19 cellular contexts compared by ENCODE assay signal in genomic region chr3:172068977-172069376, GRCh38. TPM values are rescaled to one million over a fixed set of nuclear protein-coding genes. Genes with fewer than 3 reads are reported as not detected.
DNase-seq lines count a peak whose midpoint lies in the region; ATAC-seq and TF ChIP-seq lines count a peak whose summit lies in the region.
"Had no signal": no experiment of that assay in that cellular context is flagged by ENCODE, and none has a peak within 500 bp of the region (broad histone marks: within the 10 kb centered on the region; RNA-seq: fewer than 3 reads in every experiment).

No MANE protein-coding gene starts in this region.

- TF ChIP-seq POLR2A in thyroid gland (IDR thresholded peaks at IDR 0.05) (no peak), esophagus muscularis mucosa (IDR thresholded peaks at IDR 0.05; ENCODE audit: low read depth) (no peak)

- TF ChIP-seq CTCF in cardiac muscle cell (IDR thresholded peaks at IDR 0.05; ENCODE audit: low read depth, low read length) (no peak), nephron progenitor cell (IDR thresholded peaks at IDR 0.05) (no peak), thyroid gland (IDR thresholded peaks at IDR 0.05) (no peak), esophagus muscularis mucosa (IDR thresholded peaks at IDR 0.05) (no peak)

- peaks cover 83 to 94% of the 10 kb centered on the region in 2 donors for H3K4me1 Mint-ChIP-seq in immature natural killer cell
- peaks cover 67% of the 10 kb centered on the region for H3K4me1 Mint-ChIP-seq in nephron progenitor cell

- H3K27ac Mint-ChIP-seq in immature natural killer cell (peak overlapping the region in 5 of 6 donors; percentile 35 to 78 (median 75)), nephron progenitor cell (peak overlapping the region; percentile 91)

- intact Hi-C loops in right cardiac atrium (cut with DNase I) (no loop called here), thyroid gland (cut with DNase I) (no loop called here), esophagus muscularis mucosa (cut with DNase I) (loop anchor here (10.0 kb wide), 1 partner anchor 254 kb away; the partner anchor contains the start of gene PLD1)

- H3K4me1 ChIP-seq in cardiac muscle cell (ENCODE audit: low read depth) = peaks cover 39% of the 10 kb centered on the region
- H3K4me1 ChIP-seq in right cardiac atrium (ENCODE audit: control insufficient read depth, insufficient read depth, low read length) = peaks cover 23% of the 10 kb centered on the region
- peaks cover 54 to 73% of the 10 kb centered on the region in 2 donors for H3K4me1 ChIP-seq in thyroid gland
- H3K4me1 ChIP-seq in esophagus muscularis mucosa = peaks cover 67 to 92% (median 80%) of the 10 kb centered on the region in 4 donors

- H3K27ac ChIP-seq in cardiac muscle cell (peak overlapping the region; percentile 27), right cardiac atrium (ENCODE audit: low read length) (no peak overlapping the region), thyroid gland (peak overlapping the region in 2 of 3 donors; percentile 37 to 64), esophagus muscularis mucosa (replicated peaks in 1 of 4) (no peak overlapping the region)

- H3K9me3 Mint-ChIP-seq in immature natural killer cell (no peaks in the 10 kb centered on the region), nephron progenitor cell (peaks cover 1% of the 10 kb centered on the region)

- no peak overlapping the region for H3K4me3 ChIP-seq in cardiac muscle cell
- H3K4me3 ChIP-seq in right cardiac atrium (ENCODE audit: low read length) = no peak overlapping the region
- no peak overlapping the region for H3K4me3 ChIP-seq in thyroid gland (replicated peaks in 1 of 3)
- no peak overlapping the region for H3K4me3 ChIP-seq in esophagus muscularis mucosa

- no peak for ATAC-seq in right cardiac atrium

- no peaks in the 10 kb centered on the region for H3K27me3 ChIP-seq in cardiac muscle cell
- no peaks in the 10 kb centered on the region for H3K27me3 ChIP-seq in right cardiac atrium (ENCODE audit: control insufficient read depth, insufficient read depth)
- no peaks in the 10 kb centered on the region for H3K27me3 ChIP-seq in thyroid gland
- H3K27me3 ChIP-seq in esophagus muscularis mucosa = no peaks in the 10 kb centered on the region

- H3K27me3 Mint-ChIP-seq in immature natural killer cell (ENCODE audit: low read depth in 3 of 3) (peaks cover 0 to 2% (median 0%) of the 10 kb centered on the region in 3 donors), nephron progenitor cell (ENCODE audit: low read depth, poor library complexity) (no peaks in the 10 kb centered on the region)

- peaks cover 0 to 7% (median 4%) of the 10 kb centered on the region in 3 donors for H3K36me3 Mint-ChIP-seq in immature natural killer cell
- peaks cover 25% of the 10 kb centered on the region for H3K36me3 Mint-ChIP-seq in nephron progenitor cell (ENCODE audit: low read depth)

- 56% methylated on average over 4 of the region's 4 CpGs for WGBS in right cardiac atrium
- 32 to 41% methylated on average over 4 of the region's 4 CpGs for WGBS in thyroid gland, 2 donors
- 64% methylated on average over 4 of the region's 4 CpGs for WGBS in esophagus muscularis mucosa

- H3K9me3 ChIP-seq in cardiac muscle cell (ENCODE audit: low read depth) (no peaks in the 10 kb centered on the region), right cardiac atrium (ENCODE audit: control insufficient read depth, low read length) (no peaks in the 10 kb centered on the region), thyroid gland (no peaks in the 10 kb centered on the region), esophagus muscularis mucosa (no peaks in the 10 kb centered on the region)

- H3K4me3 Mint-ChIP-seq in immature natural killer cell (no peak overlapping the region), nephron progenitor cell (peak overlapping the region; percentile 15)

- no peak for TF ChIP-seq EP300 in esophagus muscularis mucosa (IDR thresholded peaks at IDR 0.05)

- DNase-seq in cardiac muscle cell (ENCODE audit: low read depth in 1 of 2, low spot score in 1 of 2) (no peak), right cardiac atrium (no peak), immature natural killer cell (no peak), nephron progenitor cell (no peak), thyroid gland (peak; percentile 33 to 37), retina (no peak), SHP77 (lab: John Stamatoyannopoulos, UW) (no peak), esophagus muscularis mucosa (ENCODE audit: extremely low spot score) (no peak)
- DNase-seq: 8988T, C1 segment of cervical spinal cord, COR-L47, DMS53, HCEC 1CT, KBM-7, NCI-H1092 treated with DMSO at 0.1 percent for 48 hours, NCI-H187, NCI-H446, NCI-H748 treated with DMSO at 0.1 percent for 48 hours, SIG-M5 had no signal

- H3K36me3 ChIP-seq in cardiac muscle cell = no peaks in the 10 kb centered on the region
- H3K36me3 ChIP-seq in thyroid gland = no peaks in the 10 kb centered on the region
- H3K36me3 ChIP-seq in esophagus muscularis mucosa = no peaks in the 10 kb centered on the region

RNA-seq across cellular contexts. Expression of gene FNDC3B, which starts 29.6 kb away (rescaled TPM):
- total RNA-seq in cardiac muscle cell (56.8 and 62.3 TPM in 2 replicates), right cardiac atrium (100 to 1,000 TPM in 1 of 4 donors, 10 to 100 TPM in 3; 82.9 to 117 (median 84.9) TPM), thyroid gland (100 to 1,000 TPM; 118 to 172 (median 146) TPM), esophagus muscularis mucosa (10 to 100 TPM; 59.8 to 72.6 (median 65.6) TPM)
- polyA plus RNA-seq in cardiac muscle cell (52.2 and 55.2 TPM in 2 replicates), right cardiac atrium (15.8 TPM), immature natural killer cell (10 to 100 TPM; 19.7 to 46.1 (median 24.4) TPM)

Comparison
In these comparisons a context has a peak if more than half of its experiments do, and no peak if none do; other contexts are left out.
1. H3K27ac ChIP-seq: peak in cardiac muscle cell (single experiment) and thyroid gland (2 of 3); none in right cardiac atrium (single experiment) and esophagus muscularis mucosa (0 of 4).
2. DNase-seq: peak in thyroid gland (2 of 2); none in cardiac muscle cell (0 of 2), right cardiac atrium (0 of 3), immature natural killer cell (0 of 3), nephron progenitor cell (single experiment), retina (single experiment), SHP77 (0 of 2) and esophagus muscularis mucosa (single experiment).